In the genomic region with DNA sequence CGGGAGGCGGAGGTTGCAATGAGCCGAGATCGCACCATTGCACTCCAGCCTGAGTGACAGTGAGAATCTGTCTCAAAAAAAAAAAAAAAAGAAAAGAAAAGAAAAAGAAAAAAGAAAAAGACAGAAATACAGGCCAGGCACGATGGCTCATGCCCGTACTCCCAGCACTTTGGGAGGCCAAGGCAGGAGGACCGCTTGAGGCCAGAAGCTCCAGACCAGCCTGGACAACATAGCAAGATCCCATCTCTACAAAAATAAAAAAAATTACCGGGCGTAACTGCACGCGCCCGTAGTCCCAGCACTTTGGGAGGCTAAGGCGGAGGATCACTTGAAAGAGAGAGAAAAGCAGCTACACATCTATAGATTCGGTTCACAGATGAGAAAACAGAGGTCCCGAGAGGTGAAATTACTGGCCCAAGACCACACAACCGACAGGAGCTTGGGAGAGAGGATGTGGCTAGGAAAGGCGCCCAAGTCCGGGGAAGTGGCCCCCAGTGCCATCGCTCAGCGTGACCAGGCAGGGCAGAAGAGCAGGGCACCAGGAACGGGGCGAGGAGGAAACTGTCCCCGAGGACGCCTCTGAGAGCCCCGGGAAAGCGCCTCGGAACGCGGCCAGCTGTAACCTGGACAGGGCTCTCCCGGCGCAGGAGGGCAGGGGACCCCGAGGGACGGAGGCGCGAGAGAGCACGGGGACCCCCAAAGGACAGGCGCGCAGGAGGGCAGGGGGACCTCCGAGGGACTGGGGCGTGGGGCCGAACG, we compare ENCODE assay signal across 1 cellular context.
TF ChIP-seq lines count a peak whose summit lies in the region.

No MANE protein-coding gene starts in this region.

TF ChIP-seq in HEK293, 187 proteins besides CTCF, POLR2A, EP300 and RAD21 (continued from another document):
- TF ChIP-seq ZNF121 (tag by site-specific recombination; IDR thresholded peaks at IDR 0.05), result peak; percentile 98
- no peak for TF ChIP-seq ZNF239 (tag by site-specific recombination; IDR thresholded peaks at IDR 0.05)
- TF ChIP-seq, protein P1, sequence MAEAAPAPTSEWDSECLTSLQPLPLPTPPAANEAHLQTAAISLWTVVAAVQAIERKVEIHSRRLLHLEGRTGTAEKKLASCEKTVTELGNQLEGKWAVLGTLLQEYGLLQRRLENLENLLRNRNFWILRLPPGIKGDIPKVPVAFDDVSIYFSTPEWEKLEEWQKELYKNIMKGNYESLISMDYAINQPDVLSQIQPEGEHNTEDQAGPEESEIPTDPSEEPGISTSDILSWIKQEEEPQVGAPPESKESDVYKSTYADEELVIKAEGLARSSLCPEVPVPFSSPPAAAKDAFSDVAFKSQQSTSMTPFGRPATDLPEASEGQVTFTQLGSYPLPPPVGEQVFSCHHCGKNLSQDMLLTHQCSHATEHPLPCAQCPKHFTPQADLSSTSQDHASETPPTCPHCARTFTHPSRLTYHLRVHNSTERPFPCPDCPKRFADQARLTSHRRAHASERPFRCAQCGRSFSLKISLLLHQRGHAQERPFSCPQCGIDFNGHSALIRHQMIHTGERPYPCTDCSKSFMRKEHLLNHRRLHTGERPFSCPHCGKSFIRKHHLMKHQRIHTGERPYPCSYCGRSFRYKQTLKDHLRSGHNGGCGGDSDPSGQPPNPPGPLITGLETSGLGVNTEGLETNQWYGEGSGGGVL (tag by site-specific recombination; IDR thresholded peaks at IDR 0.05), result no peak
